Comparison of ENCODE assay signal across 13 cellular contexts in genomic region chr12:95646781-95647184, GRCh38.
DNase-seq lines count a peak whose midpoint lies in the region; ATAC-seq and TF ChIP-seq lines count a peak whose summit lies in the region.
"Had no signal": no experiment of that assay in that cellular context is flagged by ENCODE, and none has a peak within 500 bp of the region (broad histone marks: within the 10 kb centered on the region; RNA-seq: fewer than 3 reads in every experiment).

No MANE protein-coding gene starts in this region.

- H2AFZ ChIP-seq in GM23338 (no peak overlapping the region), mammary epithelial cell (ENCODE audit: low read depth, low read length) (peak overlapping the region; percentile 55)

- dilution Hi-C loops in mammary epithelial cell (cut with HindIII; ENCODE audit: low sequenced_read_pairs), result no loop called here

- WGBS in mammary epithelial cell (ENCODE audit: low coverage, missing lambda C conversion rate), result 44% methylated on average over 5 of the region's 5 CpGs

- H3K9me3 ChIP-seq in mammary epithelial cell (replicated peaks; ENCODE audit: insufficient read depth, low read length) (no peaks in the 10 kb centered on the region), tibial artery (no peaks in the 10 kb centered on the region), uterus (no peaks in the 10 kb centered on the region)

- intact Hi-C loops in mammary epithelial cell (cut with micrococcal nuclease), result no loop called here
- intact Hi-C loops in tibial artery (cut with DNase I; ENCODE audit: low total_unique reads), result no loop called here
- intact Hi-C loops in uterus (cut with DNase I; ENCODE audit: low total_unique reads), result no loop called here

- ATAC-seq in GM23338, result no peak; the same call in 2 of the 3 replicates
- ATAC-seq in HG03196 (IDR thresholded peaks at IDR 0.05; ENCODE audit: unreplicated experiment), result no peak
- ATAC-seq: activated naive CD8-positive, alpha-beta T cell treated with anti-CD3 and anti-CD28 coated beads, Interleukin-2, amount 50 U/mL, for 24 hours; stimulated activated naive CD8-positive, alpha-beta T cell treated with anti-CD3 and anti-CD28 coated beads, Interleukin-15, Interleukin-2, amounts not matched to agents 100 U/mL and 50 U/mL, for 24 hours had no signal

- H3K36me3 Mint-ChIP-seq in GM23338 (ENCODE audit: low read depth), result peaks cover 26% of the 10 kb centered on the region
- H3K36me3 Mint-ChIP-seq: immature natural killer cell had no signal

- H3K9ac ChIP-seq in mammary epithelial cell (ENCODE audit: insufficient read depth, low read length), result no peak overlapping the region

- no peak overlapping the region for H3K4me3 ChIP-seq in GM23338
- H3K4me3 ChIP-seq in mammary epithelial cell (replicated peaks in 1 of 3; ENCODE audit: insufficient read depth in 1 of 3, low read depth in 2 of 3, low read length in 3 of 3), result no peak overlapping the region
- peak overlapping the region; percentile 12 to 15 for H3K4me3 ChIP-seq in tibial artery
- no peak overlapping the region for H3K4me3 ChIP-seq in uterus

- H3K79me2 ChIP-seq in GM23338 (replicated peaks; ENCODE audit: insufficient read depth), result no peaks in the 10 kb centered on the region
- H3K79me2 ChIP-seq in mammary epithelial cell (ENCODE audit: insufficient read depth, low read length), result no peaks in the 10 kb centered on the region

- H3K4me3 Mint-ChIP-seq in GM23338, result no peak overlapping the region
- H3K4me3 Mint-ChIP-seq: activated naive CD8-positive, alpha-beta T cell treated with anti-CD3 and anti-CD28 coated beads, Interleukin-2, amount 50 U/mL, for 24 hours; immature natural killer cell had no signal

- no peak overlapping the region for H3K4me2 ChIP-seq in GM23338
- H3K4me2 ChIP-seq in mammary epithelial cell (ENCODE audit: insufficient read depth, low read depth, low read length), result no peak overlapping the region

- H3K27ac ChIP-seq in GM23338 (ENCODE audit: low read depth) (peak overlapping the region; percentile 69; the same call in 1 of the 2 replicates), mammary epithelial cell (ENCODE audit: insufficient read depth, low read depth, low read length) (no peak overlapping the region), tibial artery (peak overlapping the region in 1 of 2 donors; percentile 34), uterus (no peak overlapping the region)

- no TSS peak for BruUV-seq in mammary epithelial cell (replicated peaks; lab: Mats Ljungman, UMichigan)

- TF ChIP-seq POLR2A in uterus (IDR thresholded peaks at IDR 0.05), result no peak

- H3K4me1 ChIP-seq in GM23338 (ENCODE audit: insufficient read depth) (peaks cover 2% of the 10 kb centered on the region), mammary epithelial cell (ENCODE audit: insufficient read depth, low read length) (peaks cover 13% of the 10 kb centered on the region), tibial artery (peaks cover 0 to 34% (median 17%) of the 10 kb centered on the region in 4 donors), uterus (no peaks in the 10 kb centered on the region)

- H3K27me3 ChIP-seq in GM23338 (ENCODE audit: insufficient read depth) (no peaks in the 10 kb centered on the region), mammary epithelial cell (ENCODE audit: insufficient read depth, low read length) (no peaks in the 10 kb centered on the region), tibial artery (no peaks in the 10 kb centered on the region), uterus (no peaks in the 10 kb centered on the region)

- no peak for TF ChIP-seq CTCF in GM23338 (conservative IDR thresholded peaks at IDR 0.05; ENCODE audit: low read depth in 2 of 2)
- no peak for TF ChIP-seq CTCF in mammary epithelial cell (conservative IDR thresholded peaks at IDR 0.05 in 1 of 2, IDR thresholded peaks at IDR 0.05 in 1 of 2; ENCODE audit: extremely low read depth in 1 of 2, insufficient read depth in 1 of 2, low read depth in 1 of 2, low read length in 2 of 2)
- TF ChIP-seq CTCF in tibial artery (IDR thresholded peaks at IDR 0.05), result no peak
- no peak for TF ChIP-seq CTCF in GM13976 (IDR thresholded peaks at IDR 0.05; ENCODE audit: borderline replicate concordance, control extremely low read depth, extremely low read depth, insufficient read depth, missing control alignments)
- no peak for TF ChIP-seq CTCF in uterus (IDR thresholded peaks at IDR 0.05)

- peaks cover 7% of the 10 kb centered on the region for H3K9me3 Mint-ChIP-seq in GM23338
- H3K9me3 Mint-ChIP-seq: activated naive CD8-positive, alpha-beta T cell treated with anti-CD3 and anti-CD28 coated beads, Interleukin-2, amount 50 U/mL, for 24 hours; immature natural killer cell had no signal

- CTCF ChIA-PET in mammary epithelial cell (lab: Charles Lee; ENCODE audit: low non-redundant PET), result no interaction called here

- H3K36me3 ChIP-seq in GM23338 (ENCODE audit: insufficient read depth) (no peaks in the 10 kb centered on the region; the same call in 1 of the 2 replicates), mammary epithelial cell (ENCODE audit: insufficient read depth, low read length) (no peaks in the 10 kb centered on the region), tibial artery (no peaks in the 10 kb centered on the region), uterus (no peaks in the 10 kb centered on the region)

- peaks cover 3% of the 10 kb centered on the region for H3K27me3 Mint-ChIP-seq in GM23338 (ENCODE audit: insufficient read depth, low read depth, poor library complexity)
- H3K27me3 Mint-ChIP-seq: activated naive CD8-positive, alpha-beta T cell treated with anti-CD3 and anti-CD28 coated beads, Interleukin-2, amount 50 U/mL, for 24 hours had no signal

- in situ Hi-C loops in mammary epithelial cell (cut with MboI; ENCODE audit: low sequenced_read_pairs in 2 of 2), result no loop called here
- in situ Hi-C loops in GM13976 (cut with MboI; ENCODE audit: low sequenced_read_pairs, unreplicated experiment), result no loop called here

- H4K20me1 ChIP-seq in GM23338 (replicated peaks; ENCODE audit: insufficient read depth) (no peaks in the 10 kb centered on the region; the same call in 1 of the 2 replicates), mammary epithelial cell (ENCODE audit: insufficient read depth, low read length) (no peaks in the 10 kb centered on the region)

- no peaks in the 10 kb centered on the region for H3K4me1 Mint-ChIP-seq in GM23338

- DNase-seq in GM23338 (ENCODE audit: low spot score), result peak; percentile 62
- DNase-seq in mammary epithelial cell, result no peak
- peak; percentile 70 for DNase-seq in kidney tubule cell (ENCODE audit: low spot score)
- no peak for DNase-seq in tibial artery
- no peak for DNase-seq in GM13976 (ENCODE audit: low spot score)
- DNase-seq in uterus, result no peak
- DNase-seq: activated CD8-positive, alpha-beta memory T cell treated with anti-CD3 and anti-CD28 coated beads, Interleukin-2, amount 50 U/mL, for 4 hours; activated naive CD8-positive, alpha-beta T cell treated with anti-CD3 and anti-CD28 coated beads, Interleukin-2, amount 50 U/mL, for 24 hours; immature natural killer cell; NCI-H187; SIG-M5; stimulated activated naive CD8-positive, alpha-beta T cell treated with anti-CD3 and anti-CD28 coated beads, Interleukin-15, Interleukin-2, amounts not matched to agents 100 U/mL and 50 U/mL, for 24 hours had no signal

- H3K27ac Mint-ChIP-seq in GM23338, result no peak overlapping the region
- H3K27ac Mint-ChIP-seq: activated naive CD8-positive, alpha-beta T cell treated with anti-CD3 and anti-CD28 coated beads, Interleukin-2, amount 50 U/mL, for 24 hours; immature natural killer cell had no signal

- H3K9me2 ChIP-seq in GM23338 (ENCODE audit: insufficient read depth), result no peaks in the 10 kb centered on the region

- no peaks in the 10 kb centered on the region for H3F3A ChIP-seq in GM23338 (replicated peaks; ENCODE audit: low read depth)

TF ChIP-seq in GM23338, 12 proteins besides CTCF, POLR2A, EP300 and RAD21:
- TF ChIP-seq ZNF114 (CRISPR knock-in tag; IDR thresholded peaks at IDR 0.05), result no peak

Comparison
In these comparisons a context has a peak if more than half of its experiments do, and no peak if none do; other contexts are left out.
1. DNase-seq: peak in GM23338 (single experiment) and kidney tubule cell (single experiment); none in mammary epithelial cell (single experiment), tibial artery (0 of 2), GM13976 (single experiment) and uterus (0 of 2).
2. H3K4me3 ChIP-seq: peak in tibial artery (2 of 2); none in GM23338 (single experiment), mammary epithelial cell (0 of 3) and uterus (0 of 2).